In genomic region chr9:86926130-86926529, GRCh38 we compare ENCODE assay signal across 19 cellular contexts. TPM values are rescaled to one million over a fixed set of nuclear protein-coding genes. Genes with fewer than 3 reads are reported as not detected.
DNase-seq lines count a peak whose midpoint lies in the region; ATAC-seq, FAIRE-seq and TF ChIP-seq lines count a peak whose summit lies in the region.
"Had no signal": no experiment of that assay in that cellular context is flagged by ENCODE, and none has a peak within 500 bp of the region (broad histone marks: within the 10 kb centered on the region; RNA-seq: fewer than 3 reads in every experiment).

No MANE protein-coding gene starts in this region.

- H3K36me3 ChIP-seq in adipocyte (ENCODE audit: control insufficient read depth, insufficient read depth, low read length, severe bottlenecking), result no peaks in the 10 kb centered on the region
- no peaks in the 10 kb centered on the region for H3K36me3 ChIP-seq in HepG2 (replicated peaks in 1 of 2; ENCODE audit: control insufficient read depth in 1 of 2, insufficient read depth in 2 of 2, low read length in 2 of 2)
- H3K36me3 ChIP-seq in stomach, result no peaks in the 10 kb centered on the region
- no peaks in the 10 kb centered on the region for H3K36me3 ChIP-seq in SJCRH30

- H3K4me3 ChIP-seq in adipocyte (ENCODE audit: low read length) (no peak overlapping the region), HepG2 (replicated peaks in 1 of 3; ENCODE audit: insufficient read depth in 1 of 3, low read depth in 2 of 3, low read length in 3 of 3) (no peak overlapping the region), stomach (no peak overlapping the region), SJCRH30 (no peak overlapping the region)
- H3K4me3 ChIP-seq: GM23338 had no signal

- in situ Hi-C loops in HepG2 (cut with HindIII; ENCODE audit: extremely low pct_ligation_motif_present, low pct_unique_long_range_greater_than_20kb), result no loop called here

- H2AFZ ChIP-seq in HepG2 (ENCODE audit: low read length), result no peak overlapping the region
- H2AFZ ChIP-seq: GM23338 had no signal

- CTCF ChIA-PET in HepG2 (lab: Yijun Ruan, JAX; ENCODE audit: low intra/inter-chr PET ratio, low total read pairs), result no interaction called here

- TF ChIP-seq RAD21 in HepG2 (CRISPR knock-in tag; IDR thresholded peaks at IDR 0.05), result no peak

- no peaks in the 10 kb centered on the region for H4K20me1 ChIP-seq in HepG2 (ENCODE audit: insufficient read depth, low read length)

- H3K79me2 ChIP-seq in HepG2 (ENCODE audit: insufficient read depth, low read length), result no peaks in the 10 kb centered on the region

- POLR2A ChIA-PET in HepG2 (lab: Yijun Ruan, JAX), result no interaction called here

- DNase-seq in AG08395 (ENCODE audit: low spot score) (peak; percentile 51), GM04504 (ENCODE audit: low read depth) (peak; percentile 24), adipocyte (ENCODE audit: low read depth) (peak; percentile 60), HepG2 (ENCODE audit: low spot score) (no peak), KG1 (lab: John Stamatoyannopoulos, UW) (no peak), stomach (no peak), SJCRH30 (no peak), GM19240 (ENCODE audit: insufficient read length, low spot score) (no peak)
- DNase-seq: DMS 273 treated with DMSO at 0.1 percent for 48 hours, NCI-H1436, NCI-H2029, NCI-H2171, NCI-H446, NCI-H69, OCI-M1, RPMI8226, SIG-M5, SW 1271 had no signal

- 12% methylated on average over 3 of the region's 3 CpGs for WGBS in HepG2 (ENCODE audit: low lambda C conversion rate)
- WGBS in stomach, 5 donors, result 72 to 96% (median 90%) methylated on average over 3 of the region's 3 CpGs

- H3K4me2 ChIP-seq in HepG2 (ENCODE audit: low read depth, low read length), result no peak overlapping the region
- H3K4me2 ChIP-seq: GM23338 had no signal

- no peak for ATAC-seq in HepG2
- ATAC-seq: GM23338 had no signal

- TF ChIP-seq POLR2A in HepG2 (IDR thresholded peaks at IDR 0.05; ENCODE audit: insufficient read depth in 1 of 2, low read depth in 2 of 2, low read length in 2 of 2) (no peak), stomach (IDR thresholded peaks at IDR 0.05) (no peak)

- H3K9ac ChIP-seq in adipocyte (ENCODE audit: low read length) (no peak overlapping the region), HepG2 (ENCODE audit: insufficient read depth, low read depth, low read length) (no peak overlapping the region)

- H3K4me1 ChIP-seq in adipocyte (ENCODE audit: control insufficient read depth, insufficient read depth, low read length) (peaks cover 14% of the 10 kb centered on the region), HepG2 (ENCODE audit: insufficient read depth, low read length) (no peaks in the 10 kb centered on the region), stomach (no peaks in the 10 kb centered on the region), SJCRH30 (peaks cover 33% of the 10 kb centered on the region)

- no TSS peak for BruUV-seq in HepG2 (replicated peaks; lab: Mats Ljungman, UMichigan)

- TF ChIP-seq CTCF in HepG2 (CRISPR knock-in tag; IDR thresholded peaks at IDR 0.05), result no peak
- TF ChIP-seq CTCF in stomach (IDR thresholded peaks at IDR 0.05), result no peak

- no peak for FAIRE-seq in HepG2 (lab: Jason Lieb, UNC)

- intact Hi-C loops in HepG2 (cut with micrococcal nuclease; ENCODE audit: unreplicated experiment), result no loop called here
- intact Hi-C loops in stomach (cut with DNase I; ENCODE audit: low total_unique reads), result no loop called here

- H3K27me3 ChIP-seq in adipocyte (replicated peaks; ENCODE audit: control insufficient read depth, insufficient read depth, low read length), result no peaks in the 10 kb centered on the region
- peaks cover 0 to 4% of the 10 kb centered on the region in 2 experiments; a peak in 2 of 5 replicates for H3K27me3 ChIP-seq in HepG2 (ENCODE audit: control insufficient read depth in 1 of 2, insufficient read depth in 2 of 2, low read length in 2 of 2)
- no peaks in the 10 kb centered on the region for H3K27me3 ChIP-seq in stomach
- H3K27me3 ChIP-seq in SJCRH30, result no peaks in the 10 kb centered on the region

- H3K9me3 ChIP-seq in adipocyte (ENCODE audit: control insufficient read depth, low read length) (no peaks in the 10 kb centered on the region), HepG2 (ENCODE audit: low read length) (no peaks in the 10 kb centered on the region), stomach (no peaks in the 10 kb centered on the region), SJCRH30 (replicated peaks) (peaks cover 10% of the 10 kb centered on the region)

- TF ChIP-seq EP300 in HepG2 (IDR thresholded peaks at IDR 0.05; ENCODE audit: low read depth in 2 of 2, low read length in 2 of 2), result no peak
- TF ChIP-seq EP300 in HepG2 (CRISPR knock-in tag; IDR thresholded peaks at IDR 0.05; ENCODE audit: borderline replicate concordance), result no peak
- TF ChIP-seq EP300 in stomach (IDR thresholded peaks at IDR 0.05), result no peak

- H3K27ac ChIP-seq in HepG2 (ENCODE audit: extremely low read length, insufficient read depth, low read length), result no peak overlapping the region
- H3K27ac ChIP-seq in stomach, result no peak overlapping the region
- no peak overlapping the region for H3K27ac ChIP-seq in SJCRH30

TF ChIP-seq in HepG2, 621 proteins besides CTCF, POLR2A, EP300 and RAD21:
- no peak for TF ChIP-seq TCF12 (IDR thresholded peaks at IDR 0.05)
- TF ChIP-seq TCF12 (CRISPR knock-in tag; IDR thresholded peaks at IDR 0.05), result no peak
- 0 out of 2 replicates have a peak, but pooled peaks have one; percentile 17 for TF ChIP-seq CEBPB (IDR thresholded peaks at IDR 0.05; ENCODE audit: borderline replicate concordance, low read depth, low read length)

RNA-seq across cellular contexts. Expression of gene GAS1, which starts 21.2 kb away (rescaled TPM):
- total RNA-seq in HepG2 (2016; rRNA removed; fragmentation: Illumina TruSeq; extraction: Trizol) (not detected in 2 replicates), stomach (100 to 1,000 TPM in 1 of 5 donors, 10 to 100 TPM in 4; 25.4 to 103 (median 33.3) TPM)
- not detected in 2 replicates for total RNA-seq in HepG2 (2016; cell fraction: cytosol; rRNA removed; fragmentation: Illumina TruSeq; extraction: Trizol; ENCODE audit: low read depth)
- not detected in 2 replicates for total RNA-seq in HepG2 (2016; cell fraction: insoluble cytoplasmic fraction; rRNA removed; fragmentation: Illumina TruSeq; extraction: Trizol)
- not detected in 2 replicates for total RNA-seq in HepG2 (2016; cell fraction: membrane; rRNA removed; fragmentation: Illumina TruSeq; extraction: Trizol)
- not detected in 2 replicates for total RNA-seq in HepG2 (2016; cell fraction: nucleus; rRNA removed; fragmentation: Illumina TruSeq; extraction: Trizol)
- polyA plus RNA-seq in HepG2 (2011; rRNA removed) (not detected in 2 replicates), stomach (1 to 10 TPM in 1 of 3 donors, under 1 TPM in 2; 0.87 to 2.5 (median 0.92) TPM)
- not detected in 2 replicates for polyA plus RNA-seq in HepG2 (2011; cell fraction: cytosol; rRNA removed)
- not detected in 2 replicates for polyA plus RNA-seq in HepG2 (2011; cell fraction: nucleus; rRNA removed)
- not detected in 2 replicates for polyA plus RNA-seq in HepG2 (2012)
- not detected in 2 replicates for polyA plus RNA-seq in HepG2 (2016; cell fraction: cytosol; fragmentation: Illumina TruSeq; extraction: Trizol; ENCODE audit: low read depth)
- not detected in 2 replicates for polyA plus RNA-seq in HepG2 (2016; cell fraction: insoluble cytoplasmic fraction; fragmentation: Illumina TruSeq; extraction: Trizol; ENCODE audit: low read depth)
- polyA plus RNA-seq in HepG2 (2016; cell fraction: membrane; fragmentation: Illumina TruSeq; extraction: Trizol; ENCODE audit: low read depth), result not detected in 2 replicates
- not detected in 2 replicates for polyA plus RNA-seq in HepG2 (2016; cell fraction: nucleus; fragmentation: Illumina TruSeq; extraction: Trizol; ENCODE audit: insufficient read depth, low read depth)
- polyA minus RNA-seq in HepG2 (2011; rRNA and poly(A)+ RNA removed; ENCODE audit: low replicate concordance), result 28.1 TPM in 1 of 2 replicates, not detected in the other
- polyA minus RNA-seq in HepG2 (2011; cell fraction: cytosol; rRNA and poly(A)+ RNA removed), result 0.30 and 0.88 TPM in 2 replicates
- polyA minus RNA-seq in HepG2 (2011; cell fraction: nucleus; rRNA and poly(A)+ RNA removed), result 0.13 TPM in 1 of 2 replicates, not detected in the other
- 319 and 336 TPM in 2 replicates for total RNA-seq in SJCRH30 (2014; rRNA removed; shearing (Covaris generic))

Comparison
In these comparisons a context has a peak if more than half of its experiments do, and no peak if none do; other contexts are left out.
1. DNase-seq: peak in AG08395 (single experiment), GM04504 (single experiment) and adipocyte (single experiment); none in HepG2 (single experiment), KG1 (single experiment), stomach (single experiment), SJCRH30 (0 of 2) and GM19240 (single experiment).
2. RNA of gene GAS1, which starts 21.2 kb away (total RNA-seq): 319 to 336 TPM in SJCRH30 and 25.4 to 103 TPM in stomach; not detected in HepG2; every median in the first group is over 10 times any median in the second.